In the genomic region with DNA sequence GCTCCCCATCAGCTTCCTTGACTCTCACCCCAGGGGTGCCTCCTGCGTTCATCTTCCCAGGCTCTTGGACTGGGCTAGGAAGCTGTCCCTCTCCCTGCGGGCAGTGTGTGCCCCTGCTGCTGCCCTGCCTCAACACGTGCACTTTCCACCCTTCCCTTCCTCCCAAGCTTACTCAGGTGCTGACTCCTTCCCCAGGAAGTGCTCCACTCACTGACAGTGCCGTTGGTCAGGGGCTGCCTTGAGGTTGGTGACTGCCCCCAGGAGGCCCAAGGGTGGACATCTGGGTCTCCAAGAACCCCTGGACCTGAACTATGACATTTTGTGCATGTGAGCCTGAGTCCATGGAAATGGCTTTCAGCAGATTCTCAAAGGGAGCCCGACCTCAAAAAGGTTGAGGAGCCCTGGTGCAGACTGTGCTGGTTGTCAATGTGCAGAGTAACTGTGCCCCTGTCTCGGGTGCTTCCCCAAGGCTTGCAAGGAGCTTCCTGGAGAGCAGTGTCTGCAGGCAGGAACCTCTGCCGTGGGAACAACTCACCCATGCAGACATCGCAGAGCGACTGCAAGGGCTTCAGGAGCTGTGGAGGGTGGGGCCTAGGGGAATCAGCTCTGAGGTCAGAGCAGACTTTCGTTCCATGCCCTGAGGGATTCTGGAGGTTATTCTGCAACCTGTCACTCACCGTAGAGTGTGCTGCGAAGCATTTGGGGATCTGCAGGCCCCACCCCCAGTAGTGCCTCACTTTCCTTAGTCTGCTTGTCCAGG, we compare ENCODE assay signal across 11 cellular contexts.
A peak's percentile ranks its signal among the peaks of the same experiment; 100 is the strongest.
DNase-seq lines count a peak whose midpoint lies in the region; ATAC-seq and TF ChIP-seq lines count a peak whose summit lies in the region.
"Had no signal": no experiment of that assay in that cellular context is flagged by ENCODE, and none has a peak within 500 bp of the region (broad histone marks: within the 10 kb centered on the region; RNA-seq: fewer than 3 reads in every experiment).

No MANE protein-coding gene starts in this region.

- no peak for ATAC-seq in HCT116
- ATAC-seq in GM18868 (IDR thresholded peaks at IDR 0.05; ENCODE audit: unreplicated experiment), result no peak
- no peak for ATAC-seq in HG02610 (IDR thresholded peaks at IDR 0.05; ENCODE audit: unreplicated experiment)

- no peaks in the 10 kb centered on the region for H3K9me2 ChIP-seq in HCT116 (ENCODE audit: insufficient read depth)

- CTCF ChIA-PET in HCT116 (lab: Charles Lee), result no interaction called here

- no peak overlapping the region for H2AFZ ChIP-seq in HCT116 (ENCODE audit: low read depth, low read length, poor library complexity, severe bottlenecking)

- no peak for TF ChIP-seq POLR2A in HCT116 (IDR thresholded peaks at IDR 0.05; ENCODE audit: borderline replicate concordance, extremely low read depth, insufficient read depth, insufficient read length)

- BruUV-seq in HCT116 (replicated peaks; lab: Mats Ljungman, UMichigan), result no TSS peak

- intact Hi-C loops in HCT116 (cut with micrococcal nuclease), result no loop called here

- H3K9ac ChIP-seq in HCT116 (ENCODE audit: low read length), result peak overlapping the region; percentile 12; the same call in 1 of the 2 replicates
- H3K9ac ChIP-seq in stomach smooth muscle (ENCODE audit: low read length in 2 of 2), result peak overlapping the region; percentile 28 to 64

- DNase-seq in HCT116 (ENCODE audit: low read depth, low spot score) (no peak), amniotic epithelial cell (ENCODE audit: low read depth) (peak; percentile 21), kidney tubule cell (ENCODE audit: low spot score) (peak; percentile 78), NCI-H226 (no peak)
- DNase-seq: activated CD4-positive, alpha-beta T cell treated with anti-CD3 and anti-CD28 coated beads for 1 hour; DMS 273 treated with DMSO at 0.1 percent for 48 hours; NCI-H2081 treated with DMSO at 0.1 percent for 48 hours; posterior cingulate gyrus had no signal

- no peak for TF ChIP-seq RAD21 in HCT116 (IDR thresholded peaks at IDR 0.05; ENCODE audit: low read depth)

- RAD21 ChIA-PET in HCT116 (lab: Charles Lee; ENCODE audit: low non-redundant PET in 1 of 2, low total read pairs in 2 of 2, uncharacterized antibody in 2 of 2, unreplicated experiment in 2 of 2), result no interaction called here

- H3K27me3 ChIP-seq in HCT116 (ENCODE audit: insufficient read depth, low read length) (no peaks in the 10 kb centered on the region), stomach smooth muscle (ENCODE audit: control insufficient read depth in 1 of 2, insufficient read depth in 2 of 2, low read length in 2 of 2) (no peaks in the 10 kb centered on the region)

- H3K79me2 ChIP-seq in HCT116 (ENCODE audit: insufficient read depth, low read length), result no peaks in the 10 kb centered on the region

- H3K4me2 ChIP-seq in HCT116 (ENCODE audit: low read length), result no peak overlapping the region

- no peak overlapping the region for H3K27ac ChIP-seq in HCT116 (ENCODE audit: low read depth, low read length)
- peak overlapping the region; percentile 99 for H3K27ac ChIP-seq in stomach smooth muscle (ENCODE audit: low read length)

- POLR2A ChIA-PET in HCT116 (lab: Charles Lee), result no interaction called here

- no peaks in the 10 kb centered on the region for H4K20me1 ChIP-seq in HCT116 (ENCODE audit: insufficient read depth)

- peaks cover 66 to 90% of the 10 kb centered on the region in 2 experiments for H3K4me1 ChIP-seq in HCT116 (ENCODE audit: control insufficient read depth in 1 of 2, insufficient read depth in 2 of 2, low read length in 2 of 2)
- H3K4me1 ChIP-seq in stomach smooth muscle (ENCODE audit: control insufficient read depth, insufficient read depth, low read length), result peaks cover 88% of the 10 kb centered on the region

- H3K36me3 ChIP-seq in HCT116 (ENCODE audit: control insufficient read depth in 1 of 2, insufficient read depth in 2 of 2, low read length in 2 of 2) (no peaks in the 10 kb centered on the region), stomach smooth muscle (ENCODE audit: control insufficient read depth in 2 of 2, insufficient read depth in 2 of 2, low read length in 2 of 2) (peaks cover 0 to 11% of the 10 kb centered on the region in 2 donors)

- H3K9me3 ChIP-seq in HCT116 (ENCODE audit: control insufficient read depth in 1 of 2, insufficient read depth in 1 of 2, low read depth in 1 of 2, low read length in 2 of 2), result no peaks in the 10 kb centered on the region
- H3K9me3 ChIP-seq in stomach smooth muscle (ENCODE audit: control insufficient read depth in 2 of 2, low read length in 2 of 2), result no peaks in the 10 kb centered on the region

- TF ChIP-seq CTCF in HCT116 (IDR thresholded peaks at IDR 0.05 in 2 of 3, conservative IDR thresholded peaks at IDR 0.05 in 1 of 3; ENCODE audit: borderline replicate concordance in 1 of 3, insufficient read depth in 1 of 3, low read depth in 2 of 3, low read length in 2 of 3), result no peak

- H3K4me3 ChIP-seq in HCT116 (replicated peaks in 1 of 2; ENCODE audit: low read depth in 1 of 2, low read length in 2 of 2) (no peak overlapping the region), stomach smooth muscle (ENCODE audit: low read length in 2 of 2) (peak overlapping the region in 1 of 2 donors; percentile 8)

TF ChIP-seq in HCT116, 20 proteins besides CTCF, POLR2A, EP300 and RAD21:
- TF ChIP-seq ZNF274 (IDR thresholded peaks at IDR 0.05; ENCODE audit: low read depth, low read length), result no peak
- no peak for TF ChIP-seq SRF (IDR thresholded peaks at IDR 0.05; ENCODE audit: low read depth)
- TF ChIP-seq JUND (IDR thresholded peaks at IDR 0.05), result no peak
- TF ChIP-seq, protein P1, sequence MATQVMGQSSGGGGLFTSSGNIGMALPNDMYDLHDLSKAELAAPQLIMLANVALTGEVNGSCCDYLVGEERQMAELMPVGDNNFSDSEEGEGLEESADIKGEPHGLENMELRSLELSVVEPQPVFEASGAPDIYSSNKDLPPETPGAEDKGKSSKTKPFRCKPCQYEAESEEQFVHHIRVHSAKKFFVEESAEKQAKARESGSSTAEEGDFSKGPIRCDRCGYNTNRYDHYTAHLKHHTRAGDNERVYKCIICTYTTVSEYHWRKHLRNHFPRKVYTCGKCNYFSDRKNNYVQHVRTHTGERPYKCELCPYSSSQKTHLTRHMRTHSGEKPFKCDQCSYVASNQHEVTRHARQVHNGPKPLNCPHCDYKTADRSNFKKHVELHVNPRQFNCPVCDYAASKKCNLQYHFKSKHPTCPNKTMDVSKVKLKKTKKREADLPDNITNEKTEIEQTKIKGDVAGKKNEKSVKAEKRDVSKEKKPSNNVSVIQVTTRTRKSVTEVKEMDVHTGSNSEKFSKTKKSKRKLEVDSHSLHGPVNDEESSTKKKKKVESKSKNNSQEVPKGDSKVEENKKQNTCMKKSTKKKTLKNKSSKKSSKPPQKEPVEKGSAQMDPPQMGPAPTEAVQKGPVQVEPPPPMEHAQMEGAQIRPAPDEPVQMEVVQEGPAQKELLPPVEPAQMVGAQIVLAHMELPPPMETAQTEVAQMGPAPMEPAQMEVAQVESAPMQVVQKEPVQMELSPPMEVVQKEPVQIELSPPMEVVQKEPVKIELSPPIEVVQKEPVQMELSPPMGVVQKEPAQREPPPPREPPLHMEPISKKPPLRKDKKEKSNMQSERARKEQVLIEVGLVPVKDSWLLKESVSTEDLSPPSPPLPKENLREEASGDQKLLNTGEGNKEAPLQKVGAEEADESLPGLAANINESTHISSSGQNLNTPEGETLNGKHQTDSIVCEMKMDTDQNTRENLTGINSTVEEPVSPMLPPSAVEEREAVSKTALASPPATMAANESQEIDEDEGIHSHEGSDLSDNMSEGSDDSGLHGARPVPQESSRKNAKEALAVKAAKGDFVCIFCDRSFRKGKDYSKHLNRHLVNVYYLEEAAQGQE (IDR thresholded peaks at IDR 0.05; ENCODE audit: low read depth), result no peak
- no peak for TF ChIP-seq ELF1 (IDR thresholded peaks at IDR 0.05; ENCODE audit: borderline replicate concordance, low read depth)
- no peak for TF ChIP-seq MAX (IDR thresholded peaks at IDR 0.05)
- no peak for TF ChIP-seq YY1 (IDR thresholded peaks at IDR 0.05; ENCODE audit: extremely low read depth, insufficient replicate concordance, low read depth, low read length)
- no peak for TF ChIP-seq POLR2AphosphoS5 (IDR thresholded peaks at IDR 0.05; ENCODE audit: low read depth, low read length)
- no peak for TF ChIP-seq ZFX (IDR thresholded peaks at IDR 0.05)
- no peak for TF ChIP-seq EGR1 (IDR thresholded peaks at IDR 0.05; ENCODE audit: low read depth)
- TF ChIP-seq TCF7L2 (IDR thresholded peaks at IDR 0.05; ENCODE audit: borderline replicate concordance, extremely low read depth, insufficient read depth, insufficient read length), result no peak
- TF ChIP-seq EZH2 (IDR thresholded peaks at IDR 0.05), result no peak
- TF ChIP-seq CBX3 (IDR thresholded peaks at IDR 0.05; ENCODE audit: low read depth), result no peak
- TF ChIP-seq EZH2phosphoT487 (IDR thresholded peaks at IDR 0.05; ENCODE audit: borderline replicate concordance), result no peak
- TF ChIP-seq FOSL1 (IDR thresholded peaks at IDR 0.05; ENCODE audit: low read depth), result no peak
- no peak for TF ChIP-seq CEBPB (IDR thresholded peaks at IDR 0.05; ENCODE audit: low read depth)
- TF ChIP-seq SIN3A (IDR thresholded peaks at IDR 0.05; ENCODE audit: low read depth), result no peak
- TF ChIP-seq ZBTB33 (IDR thresholded peaks at IDR 0.05; ENCODE audit: extremely low read depth, insufficient replicate concordance, low read length), result no peak
- TF ChIP-seq SP1 (IDR thresholded peaks at IDR 0.05; ENCODE audit: low read depth), result no peak

Comparison
In these comparisons a context has a peak if more than half of its experiments do, and no peak if none do; other contexts are left out.
1. DNase-seq: peak in amniotic epithelial cell (single experiment) and kidney tubule cell (single experiment); none in HCT116 (single experiment) and NCI-H226 (single experiment).